Comparison of ENCODE assay signal across 8 cellular contexts in genomic region chr1:236281286-236282158, GRCh38. TPM values are rescaled to one million over a fixed set of nuclear protein-coding genes. Genes with fewer than 3 reads are reported as not detected.
A peak's percentile ranks its signal among the peaks of the same experiment; 100 is the strongest.
DNase-seq lines count a peak whose midpoint lies in the region; ATAC-seq, FAIRE-seq and TF ChIP-seq lines count a peak whose summit lies in the region.

Gene ERO1B, minus strand, starts transcription at chr1:236281958. Its CDS starts 175 bp downstream, at chr1:236281783.

- no peaks in the 10 kb centered on the region for H3K4me1 ChIP-seq in fibroblast of lung (ENCODE audit: control insufficient read depth, extremely low read depth, insufficient read depth, low read length)
- H3K4me1 ChIP-seq in naive thymus-derived CD4-positive, alpha-beta T cell (ENCODE audit: control insufficient read depth in 2 of 2, insufficient read depth in 2 of 2, low read length in 2 of 2) = peaks cover 7 to 34% of the 10 kb centered on the region in 2 donors

- H3K27ac Mint-ChIP-seq in activated T-helper 1 cell treated with anti-CD3 and anti-CD28 coated beads, Interleukin-12 subunit alpha, Interleukin-12 subunit beta, Interleukin-2, Interleukin-4 antibody, amounts not matched to agents 30 ng/mL and 10 ng/mL and 1 ng/mL, durations not matched to agents 14 hours and 24 hours and 36 hours = peak within 1 kb of the TSS; percentile 80
- H3K27ac Mint-ChIP-seq in naive thymus-derived CD4-positive, alpha-beta T cell = peak within 1 kb of the TSS; percentile 80 to 96 (median 95)
- peak within 1 kb of the TSS; percentile 77 for H3K27ac Mint-ChIP-seq in stimulated activated memory B cell treated with anti-CD40 and anti-IgM and Interleukin-4, amounts not matched to agents 10 μg/mL and 1 μg/mL and 100 μg/mL, for 72 hours

- ATAC-seq in GM21825 (IDR thresholded peaks at IDR 0.05; ENCODE audit: unreplicated experiment) = peak; percentile 81
- peak; percentile 98 for ATAC-seq in naive thymus-derived CD4-positive, alpha-beta T cell
- ATAC-seq in stimulated activated memory B cell treated with anti-CD40 and anti-IgM and Interleukin-4, amounts not matched to agents 10 μg/mL and 1 μg/mL and 100 μg/mL, for 72 hours = peak; percentile 97

- peaks cover 9% of the 10 kb centered on the region for H3K27me3 Mint-ChIP-seq in activated T-helper 1 cell treated with anti-CD3 and anti-CD28 coated beads, Interleukin-12 subunit alpha, Interleukin-12 subunit beta, Interleukin-2, Interleukin-4 antibody, amounts not matched to agents 30 ng/mL and 10 ng/mL and 1 ng/mL, durations not matched to agents 14 hours and 24 hours and 36 hours (ENCODE audit: insufficient read depth)
- peaks cover 0 to 10% (median 0%) of the 10 kb centered on the region in 5 donors for H3K27me3 Mint-ChIP-seq in naive thymus-derived CD4-positive, alpha-beta T cell
- H3K27me3 Mint-ChIP-seq in stimulated activated memory B cell treated with anti-CD40 and anti-IgM and Interleukin-4, amounts not matched to agents 10 μg/mL and 1 μg/mL and 100 μg/mL, for 72 hours = no peaks in the 10 kb centered on the region

- H3K27ac ChIP-seq in KOPT-K1 (ENCODE audit: low read depth, low read length, poor library complexity, severe bottlenecking) (peak within 1 kb of the TSS; percentile 45), fibroblast of lung (ENCODE audit: insufficient read depth, low read length) (no peak within 1 kb of the TSS)
- H3K27ac ChIP-seq in naive thymus-derived CD4-positive, alpha-beta T cell (ENCODE audit: low read depth, low read length) = peak within 1 kb of the TSS; percentile 82

- POLR2A ChIA-PET in naive thymus-derived CD4-positive, alpha-beta T cell (lab: Charles Lee) = interaction anchor here (0.6 to 1.2 kb wide), 4 partner anchors 12 to 48 kb away, joined by 3 to 5 read pairs (median 4); no protein-coding TSS in a partner anchor

- H3K9me3 ChIP-seq in KOPT-K1 (ENCODE audit: insufficient read depth, low read length, poor library complexity, severe bottlenecking) (no peaks in the 10 kb centered on the region), fibroblast of lung (ENCODE audit: control insufficient read depth, insufficient read depth, low read depth, low read length) (no peaks in the 10 kb centered on the region)
- H3K9me3 ChIP-seq in naive thymus-derived CD4-positive, alpha-beta T cell (ENCODE audit: control insufficient read depth in 2 of 3, low read length in 3 of 3) = no peaks in the 10 kb centered on the region

- peak within 1 kb of the TSS; percentile 70 for H3K9ac ChIP-seq in fibroblast of lung (ENCODE audit: insufficient read depth, low read length)

- peak; percentile 56 for FAIRE-seq in RCC 7860 (lab: Jason Lieb, UNC)

- H2AFZ ChIP-seq in fibroblast of lung (ENCODE audit: low read length) = peak within 1 kb of the TSS; percentile 91

- H3K4me2 ChIP-seq in fibroblast of lung (ENCODE audit: extremely low read depth, insufficient read depth, low read length) = peak within 1 kb of the TSS; percentile 85

- TF ChIP-seq CTCF in fibroblast of lung (conservative IDR thresholded peaks at IDR 0.05 in 1 of 2, IDR thresholded peaks at IDR 0.05 in 1 of 2; ENCODE audit: low read depth in 1 of 2, low read length in 2 of 2) = no peak

- H3K4me3 Mint-ChIP-seq in activated T-helper 1 cell treated with anti-CD3 and anti-CD28 coated beads, Interleukin-12 subunit alpha, Interleukin-12 subunit beta, Interleukin-2, Interleukin-4 antibody, amounts not matched to agents 30 ng/mL and 10 ng/mL and 1 ng/mL, durations not matched to agents 14 hours and 24 hours and 36 hours = peak within 1 kb of the TSS; percentile 90
- peak within 1 kb of the TSS; percentile 80 to 97 (median 94) for H3K4me3 Mint-ChIP-seq in naive thymus-derived CD4-positive, alpha-beta T cell
- H3K4me3 Mint-ChIP-seq in stimulated activated memory B cell treated with anti-CD40 and anti-IgM and Interleukin-4, amounts not matched to agents 10 μg/mL and 1 μg/mL and 100 μg/mL, for 72 hours = peak within 1 kb of the TSS; percentile 91

- intact Hi-C loops in activated T-helper 1 cell treated with anti-CD3 and anti-CD28 coated beads, Interleukin-12 subunit alpha, Interleukin-12 subunit beta, Interleukin-2, Interleukin-4 antibody, amounts not matched to agents 30 ng/mL and 10 ng/mL and 1 ng/mL, durations not matched to agents 14 hours and 24 hours and 36 hours (cut with micrococcal nuclease) = loop anchor here (1.0 to 10.0 kb wide), 9 partner anchors 139 to 1907 kb away; partner anchors contain the start of genes B3GALNT2, COA6, GPR137B and HEATR1
- intact Hi-C loops in naive thymus-derived CD4-positive, alpha-beta T cell (cut with micrococcal nuclease) = loop anchor here (1.0 to 10.0 kb wide), 16 partner anchors 111 to 1907 kb away; partner anchors contain the start of genes B3GALNT2 (in 2 of the 2), EDARADD (in 2 of the 2), HEATR1 (in 2 of the 2) and MTR (in 2 of the 2)

- H3K36me3 ChIP-seq in KOPT-K1 (ENCODE audit: insufficient read depth, low read length) (no peaks in the 10 kb centered on the region), fibroblast of lung (ENCODE audit: control insufficient read depth, insufficient read depth, low read length) (no peaks in the 10 kb centered on the region)
- peaks cover 0 to 8% (median 0%) of the 10 kb centered on the region in 3 experiments for H3K36me3 ChIP-seq in naive thymus-derived CD4-positive, alpha-beta T cell (ENCODE audit: control insufficient read depth in 2 of 3, insufficient read depth in 3 of 3, low read length in 3 of 3)

- H3K27me3 ChIP-seq in fibroblast of lung (ENCODE audit: control insufficient read depth, insufficient read depth, low read length) = peaks cover 5% of the 10 kb centered on the region
- no peaks in the 10 kb centered on the region for H3K27me3 ChIP-seq in naive thymus-derived CD4-positive, alpha-beta T cell (ENCODE audit: control insufficient read depth in 2 of 2, insufficient read depth in 2 of 2, low read length in 2 of 2)

- peaks cover under 1% of the 10 kb centered on the region for H3K9me3 Mint-ChIP-seq in activated T-helper 1 cell treated with anti-CD3 and anti-CD28 coated beads, Interleukin-12 subunit alpha, Interleukin-12 subunit beta, Interleukin-2, Interleukin-4 antibody, amounts not matched to agents 30 ng/mL and 10 ng/mL and 1 ng/mL, durations not matched to agents 14 hours and 24 hours and 36 hours
- peaks cover 0 to 2% (median 0%) of the 10 kb centered on the region in 11 donors for H3K9me3 Mint-ChIP-seq in naive thymus-derived CD4-positive, alpha-beta T cell
- no peaks in the 10 kb centered on the region for H3K9me3 Mint-ChIP-seq in stimulated activated memory B cell treated with anti-CD40 and anti-IgM and Interleukin-4, amounts not matched to agents 10 μg/mL and 1 μg/mL and 100 μg/mL, for 72 hours

- CTCF ChIA-PET in naive thymus-derived CD4-positive, alpha-beta T cell (lab: Charles Lee) = no interaction called here

- no peaks in the 10 kb centered on the region for H3K79me2 ChIP-seq in fibroblast of lung (ENCODE audit: control insufficient read depth, insufficient read depth, low read length)

- DNase-seq in Daoy (ENCODE audit: low read depth) = peak; percentile 98
- DNase-seq in RCC 7860 (ENCODE audit: low spot score) = peak; percentile 82
- DNase-seq in activated T-helper 1 cell treated with anti-CD3 and anti-CD28 coated beads, Interleukin-12 subunit alpha, Interleukin-12 subunit beta, Interleukin-2, Interleukin-4 antibody, amounts not matched to agents 30 ng/mL and 10 ng/mL and 1 ng/mL, durations not matched to agents 14 hours and 24 hours and 36 hours (ENCODE audit: low spot score) = peak; percentile 98
- DNase-seq in fibroblast of lung (ENCODE audit: low read depth in 2 of 2) = peak; percentile 93
- DNase-seq in naive thymus-derived CD4-positive, alpha-beta T cell = peak; percentile 95 to 99 (median 97)

- no peaks in the 10 kb centered on the region for H3K36me3 Mint-ChIP-seq in activated T-helper 1 cell treated with anti-CD3 and anti-CD28 coated beads, Interleukin-12 subunit alpha, Interleukin-12 subunit beta, Interleukin-2, Interleukin-4 antibody, amounts not matched to agents 30 ng/mL and 10 ng/mL and 1 ng/mL, durations not matched to agents 14 hours and 24 hours and 36 hours (ENCODE audit: low read depth)
- peaks cover 0 to 9% (median 4%) of the 10 kb centered on the region in 5 donors for H3K36me3 Mint-ChIP-seq in naive thymus-derived CD4-positive, alpha-beta T cell
- H3K36me3 Mint-ChIP-seq in stimulated activated memory B cell treated with anti-CD40 and anti-IgM and Interleukin-4, amounts not matched to agents 10 μg/mL and 1 μg/mL and 100 μg/mL, for 72 hours = peaks cover 6% of the 10 kb centered on the region

- no peaks in the 10 kb centered on the region for H4K20me1 ChIP-seq in fibroblast of lung (ENCODE audit: control insufficient read depth, extremely low read depth, insufficient read depth, low read length)

- H3K4me3 ChIP-seq in fibroblast of lung (replicated peaks in 1 of 4; ENCODE audit: control extremely low read depth in 1 of 4, insufficient read depth in 1 of 4, low read depth in 3 of 4, low read length in 4 of 4) = peak within 1 kb of the TSS; percentile 66 to 83 (median 80)
- H3K4me3 ChIP-seq in naive thymus-derived CD4-positive, alpha-beta T cell (ENCODE audit: low read length) = peak within 1 kb of the TSS; percentile 83

- H3K4me1 Mint-ChIP-seq in activated T-helper 1 cell treated with anti-CD3 and anti-CD28 coated beads, Interleukin-12 subunit alpha, Interleukin-12 subunit beta, Interleukin-2, Interleukin-4 antibody, amounts not matched to agents 30 ng/mL and 10 ng/mL and 1 ng/mL, durations not matched to agents 14 hours and 24 hours and 36 hours (ENCODE audit: low read depth) = peaks cover 45% of the 10 kb centered on the region
- peaks cover 29 to 82% (median 60%) of the 10 kb centered on the region in 7 donors for H3K4me1 Mint-ChIP-seq in naive thymus-derived CD4-positive, alpha-beta T cell
- H3K4me1 Mint-ChIP-seq in stimulated activated memory B cell treated with anti-CD40 and anti-IgM and Interleukin-4, amounts not matched to agents 10 μg/mL and 1 μg/mL and 100 μg/mL, for 72 hours = peaks cover 52% of the 10 kb centered on the region

RNA-seq across cellular contexts. Expression of gene ERO1B, which starts in this region (rescaled TPM):
- 2.9 and 7.9 TPM in 2 replicates for total RNA-seq in Daoy (2014; rRNA removed; shearing (Covaris generic))
- 2.1 and 2.4 TPM in 2 replicates for total RNA-seq in activated T-helper 1 cell treated with anti-CD3 and anti-CD28 coated beads, Interleukin-12 subunit alpha, Interleukin-12 subunit beta, Interleukin-2, Interleukin-4 antibody, amounts not matched to agents 30 ng/mL and 10 ng/mL and 1 ng/mL, durations not matched to agents 14 hours and 24 hours and 36 hours
- 4.1 and 5.0 TPM in 2 replicates for total RNA-seq in fibroblast of lung
- 1.7 and 2.2 TPM in 2 replicates for polyA plus RNA-seq in fibroblast of lung
- polyA plus RNA-seq in fibroblast of lung (2012) = 1.0 and 1.4 TPM in 2 replicates
- 0.16 and 0.37 TPM in 2 replicates for polyA minus RNA-seq in fibroblast of lung (ENCODE audit: low replicate concordance)
- 10 to 100 TPM in 4 of 5 experiments, 1 to 10 TPM in 1; 5.0 to 26.8 (median 16.0) TPM for total RNA-seq in naive thymus-derived CD4-positive, alpha-beta T cell
- 1 to 10 TPM; 1.9 to 3.3 TPM for polyA plus RNA-seq in naive thymus-derived CD4-positive, alpha-beta T cell
